ENCODE assay signal across 7 cellular contexts in the genomic region with DNA sequence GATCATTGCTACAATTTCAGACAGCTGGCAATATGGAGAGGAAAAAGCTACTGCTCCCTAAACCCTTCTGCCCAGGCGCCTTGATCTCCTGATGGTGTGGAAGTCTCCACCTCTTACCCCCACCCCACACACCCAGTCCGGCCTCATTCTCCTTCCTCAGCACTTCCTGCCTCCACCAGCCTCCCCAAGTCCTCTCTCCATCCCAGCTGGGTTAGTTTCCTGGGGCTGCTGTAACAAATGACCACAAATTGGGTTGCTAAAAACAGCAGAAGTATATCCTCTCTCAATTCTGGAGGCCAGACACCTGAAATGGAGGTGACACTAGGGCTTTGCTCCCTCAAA. TPM values are rescaled to one million over a fixed set of nuclear protein-coding genes. Genes with fewer than 3 reads are reported as not detected.
DNase-seq lines count a peak whose midpoint lies in the region; ATAC-seq, FAIRE-seq and TF ChIP-seq lines count a peak whose summit lies in the region.

No MANE protein-coding gene starts in this region.

- no peak overlapping the region for H2AFZ ChIP-seq in GM23338
- peak overlapping the region; percentile 89 for H2AFZ ChIP-seq in endothelial cell of umbilical vein (ENCODE audit: low read depth, low read length)

- H3K9me3 Mint-ChIP-seq in GM23338, result no peaks in the 10 kb centered on the region
- peaks cover 7% of the 10 kb centered on the region for H3K9me3 Mint-ChIP-seq in progenitor cell of endocrine pancreas (ENCODE audit: low read depth)

- no peak overlapping the region for H3K27ac ChIP-seq in GM23338 (ENCODE audit: low read depth)
- no peak overlapping the region for H3K27ac ChIP-seq in Peyer's patch
- H3K27ac ChIP-seq in endothelial cell of umbilical vein (ENCODE audit: insufficient read depth, low read depth, low read length), result no peak overlapping the region

- dilution Hi-C loops in endothelial cell of umbilical vein (cut with MboI; ENCODE audit: extremely low pct_ligation_motif_present, low sequenced_read_pairs), result no loop called here

- no peak for FAIRE-seq in endothelial cell of umbilical vein (lab: Jason Lieb, UNC)

- H3K4me2 ChIP-seq in GM23338, result peak overlapping the region; percentile 76
- H3K4me2 ChIP-seq in endothelial cell of umbilical vein (ENCODE audit: insufficient read depth, low read length), result peak overlapping the region; percentile 76

- H3K27me3 Mint-ChIP-seq in GM23338 (ENCODE audit: insufficient read depth, low read depth, poor library complexity) (peaks cover 5% of the 10 kb centered on the region), progenitor cell of endocrine pancreas (peaks cover 4% of the 10 kb centered on the region)

- H3K79me2 ChIP-seq in GM23338 (replicated peaks; ENCODE audit: insufficient read depth), result peaks cover 8% of the 10 kb centered on the region
- peaks cover 12% of the 10 kb centered on the region for H3K79me2 ChIP-seq in endothelial cell of umbilical vein (ENCODE audit: control insufficient read depth, insufficient read depth, low read length)

- H3K4me3 ChIP-seq in GM23338 (peak overlapping the region; percentile 60), Peyer's patch (peak overlapping the region; percentile 51 to 74 (median 60)), endothelial cell of umbilical vein (replicated peaks in 1 of 3; ENCODE audit: insufficient read depth in 1 of 3, low read depth in 1 of 3, low read length in 3 of 3) (peak overlapping the region in 2 of 3 experiments; percentile 57 to 74)

- H3K9me1 ChIP-seq in endothelial cell of umbilical vein (replicated peaks; ENCODE audit: control insufficient read depth, extremely low read depth, insufficient read depth, low read length), result no peaks in the 10 kb centered on the region

- H3K27me3 ChIP-seq in GM23338 (ENCODE audit: insufficient read depth) (0 out of 2 replicates have a peak, but pooled peaks cover 4% of the 10 kb centered on the region), Peyer's patch (no peaks in the 10 kb centered on the region), endothelial cell of umbilical vein (ENCODE audit: control insufficient read depth in 2 of 2, insufficient read depth in 2 of 2, low read length in 2 of 2) (no peaks in the 10 kb centered on the region)

- H3F3A ChIP-seq in GM23338 (replicated peaks; ENCODE audit: low read depth), result no peaks in the 10 kb centered on the region

- peak; percentile 14 for DNase-seq in GM23338 (ENCODE audit: low spot score)
- DNase-seq in Peyer's patch, result peak in 1 of 3 donors; percentile 33
- DNase-seq in endothelial cell of umbilical vein (ENCODE audit: low read depth, low spot score), result no peak
- no peak for DNase-seq in progenitor cell of endocrine pancreas (ENCODE audit: low spot score, unreplicated experiment)
- no peak for DNase-seq in NCI-H2107 treated with DMSO at 0.1 percent for 48 hours (lab: John Stamatoyannopoulos, UW; ENCODE audit: unreplicated experiment)

- peaks cover 11% of the 10 kb centered on the region for H3K4me1 Mint-ChIP-seq in GM23338
- H3K4me1 Mint-ChIP-seq in progenitor cell of endocrine pancreas (ENCODE audit: low read depth), result peaks cover 8% of the 10 kb centered on the region

- no peaks in the 10 kb centered on the region; the same call in 1 of the 2 replicates for H4K20me1 ChIP-seq in GM23338 (replicated peaks; ENCODE audit: insufficient read depth)
- no peaks in the 10 kb centered on the region for H4K20me1 ChIP-seq in endothelial cell of umbilical vein (replicated peaks; ENCODE audit: control insufficient read depth, extremely low read depth, insufficient read depth, low read length)

- ATAC-seq in GM23338, result peak; percentile 9; the same call in 1 of the 3 replicates
- no peak for ATAC-seq in HG03095 (IDR thresholded peaks at IDR 0.05; ENCODE audit: unreplicated experiment)
- no peak for ATAC-seq in HG03354 (IDR thresholded peaks at IDR 0.05; ENCODE audit: poor library complexity, severe bottlenecking, unreplicated experiment)

- TF ChIP-seq CTCF in GM23338 (conservative IDR thresholded peaks at IDR 0.05; ENCODE audit: low read depth in 2 of 2) (no peak), Peyer's patch (IDR thresholded peaks at IDR 0.05) (no peak), endothelial cell of umbilical vein (IDR thresholded peaks at IDR 0.05; ENCODE audit: extremely low read depth in 1 of 2, insufficient read depth in 1 of 2, low read depth in 1 of 2, low read length in 2 of 2) (no peak), progenitor cell of endocrine pancreas (IDR thresholded peaks at IDR 0.05; ENCODE audit: unreplicated experiment) (no peak)

- intact Hi-C loops in endothelial cell of umbilical vein (cut with micrococcal nuclease), result no loop called here

- no peaks in the 10 kb centered on the region for H3K4me1 ChIP-seq in GM23338 (ENCODE audit: insufficient read depth)
- H3K4me1 ChIP-seq in Peyer's patch, result no peaks in the 10 kb centered on the region
- H3K4me1 ChIP-seq in endothelial cell of umbilical vein (ENCODE audit: control insufficient read depth, extremely low read depth, insufficient read depth, low read length), result peaks cover 7% of the 10 kb centered on the region

- POLR2A ChIA-PET in endothelial cell of umbilical vein (lab: Charles Lee), result no interaction called here

- TF ChIP-seq POLR2A in Peyer's patch (IDR thresholded peaks at IDR 0.05) (no peak), endothelial cell of umbilical vein (IDR thresholded peaks at IDR 0.05; ENCODE audit: low read depth, low read length) (no peak)

- H3K9me2 ChIP-seq in GM23338 (ENCODE audit: insufficient read depth), result no peaks in the 10 kb centered on the region

- no peaks in the 10 kb centered on the region for H3K36me3 ChIP-seq in GM23338 (ENCODE audit: insufficient read depth)
- peaks cover 0 to 1% (median 0%) of the 10 kb centered on the region in 3 donors for H3K36me3 ChIP-seq in Peyer's patch
- H3K36me3 ChIP-seq in endothelial cell of umbilical vein (ENCODE audit: control insufficient read depth in 2 of 2, extremely low read depth in 1 of 2, insufficient read depth in 2 of 2, low read length in 2 of 2), result no peaks in the 10 kb centered on the region

- H3K36me3 Mint-ChIP-seq in GM23338 (ENCODE audit: low read depth) (peaks cover 5% of the 10 kb centered on the region; the same call in 2 of the 3 replicates), progenitor cell of endocrine pancreas (ENCODE audit: insufficient read depth) (peaks cover 7% of the 10 kb centered on the region)

- no peak overlapping the region for H3K27ac Mint-ChIP-seq in GM23338
- no peak overlapping the region for H3K27ac Mint-ChIP-seq in progenitor cell of endocrine pancreas

- CTCF ChIA-PET in endothelial cell of umbilical vein (lab: Charles Lee), result interaction anchor here (1.3 to 4.1 kb wide), 4 partner anchors 10 to 108 kb away, joined by 3 to 32 read pairs (median 5); no protein-coding TSS in a partner anchor

- H3K9ac ChIP-seq in endothelial cell of umbilical vein (replicated peaks; ENCODE audit: extremely low read depth, insufficient read depth, low read length), result no peak overlapping the region

- H3K9me3 ChIP-seq in Peyer's patch (no peaks in the 10 kb centered on the region), endothelial cell of umbilical vein (replicated peaks; ENCODE audit: control insufficient read depth, insufficient read depth, low read length) (no peaks in the 10 kb centered on the region)

- peak overlapping the region; percentile 69 for H3K4me3 Mint-ChIP-seq in GM23338
- H3K4me3 Mint-ChIP-seq in progenitor cell of endocrine pancreas (ENCODE audit: low read depth), result peak overlapping the region; percentile 74

- BruUV-seq in endothelial cell of umbilical vein (replicated peaks; lab: Mats Ljungman, UMichigan), result no TSS peak

TF ChIP-seq in endothelial cell of umbilical vein, 7 proteins besides CTCF, POLR2A, EP300 and RAD21:
- no peak for TF ChIP-seq MYC (IDR thresholded peaks at IDR 0.05; ENCODE audit: low read depth, low read length)
- TF ChIP-seq GATA2 (IDR thresholded peaks at IDR 0.05; ENCODE audit: insufficient read depth, insufficient read length, low read depth, low read length), result no peak

RNA-seq across cellular contexts. Expression of a gene that starts 1.1 kb away (rescaled TPM):
- total RNA-seq in GM23338 (2014; rRNA removed; shearing (Covaris generic)), result 18.3 and 30.2 TPM in 2 replicates
- polyA plus RNA-seq in GM23338 (2016; fragmentation: Nextera tagmentation; extraction: Ambion mirVana) (19.4 and 23.9 TPM in 2 replicates), endothelial cell of umbilical vein (37.0 and 42.9 TPM in 2 replicates)
- total RNA-seq in Peyer's patch (10 to 100 TPM; 19.0 to 33.3 (median 20.6) TPM), endothelial cell of umbilical vein (20.8 and 21.3 TPM in 2 replicates), progenitor cell of endocrine pancreas (19.1 and 19.2 TPM in 2 replicates)
- 26.8 and 30.4 TPM in 2 replicates for polyA plus RNA-seq in endothelial cell of umbilical vein (2011; cell fraction: cytosol; rRNA removed)
- 11.8 and 14.3 TPM in 2 replicates for polyA plus RNA-seq in endothelial cell of umbilical vein (2011; cell fraction: nucleus; rRNA removed)
- polyA plus RNA-seq in endothelial cell of umbilical vein (2012), result 22.0 and 25.3 TPM in 2 replicates
- polyA minus RNA-seq in endothelial cell of umbilical vein, result 16.5 and 17.2 TPM in 2 replicates
- polyA minus RNA-seq in endothelial cell of umbilical vein (2011; cell fraction: cytosol; rRNA and poly(A)+ RNA removed), result 23.0 TPM
- 1.7 and 4.5 TPM in 2 replicates for polyA minus RNA-seq in endothelial cell of umbilical vein (2011; cell fraction: nucleus; rRNA and poly(A)+ RNA removed)

RNA-seq across cellular contexts. Expression of a gene that starts 47.0 kb away (rescaled TPM):
- 3.4 and 3.9 TPM in 2 replicates for total RNA-seq in GM23338 (2014; rRNA removed; shearing (Covaris generic))
- polyA plus RNA-seq in GM23338 (2016; fragmentation: Nextera tagmentation; extraction: Ambion mirVana) (0.54 and 0.71 TPM in 2 replicates), endothelial cell of umbilical vein (0.04 and 0.05 TPM in 2 replicates)
- total RNA-seq in Peyer's patch (not detected), endothelial cell of umbilical vein (0.35 TPM in 1 of 2 replicates, not detected in the other), progenitor cell of endocrine pancreas (35.7 and 36.5 TPM in 2 replicates)
- 0.09 and 0.14 TPM in 2 replicates for polyA plus RNA-seq in endothelial cell of umbilical vein (2011; cell fraction: cytosol; rRNA removed)
- 0.05 TPM in 1 of 2 replicates, not detected in the other for polyA plus RNA-seq in endothelial cell of umbilical vein (2011; cell fraction: nucleus; rRNA removed)
- 0.19 and 0.29 TPM in 2 replicates for polyA plus RNA-seq in endothelial cell of umbilical vein (2012)
- 0.19 and 0.74 TPM in 2 replicates for polyA minus RNA-seq in endothelial cell of umbilical vein
- 22.1 TPM for polyA minus RNA-seq in endothelial cell of umbilical vein (2011; cell fraction: cytosol; rRNA and poly(A)+ RNA removed)
- polyA minus RNA-seq in endothelial cell of umbilical vein (2011; cell fraction: nucleus; rRNA and poly(A)+ RNA removed), result not detected in 2 replicates
